In genomic region chr10:17028843-17029580, GRCh38 we compare ENCODE assay signal across 1 cellular context.
TF ChIP-seq lines count a peak whose summit lies in the region.

No MANE protein-coding gene starts in this region.

TF ChIP-seq in K562, 482 proteins besides CTCF, POLR2A, EP300 and RAD21 (continued from another document):
- TF ChIP-seq HMBOX1 (IDR thresholded peaks at IDR 0.05) (no peak), ARID1B (IDR thresholded peaks at IDR 0.05) (no peak), HNRNPH1 (optimal IDR thresholded peaks at IDR 0.05; ENCODE audit: low read depth, low read length) (no peak), RHOXF2B (CRISPR knock-in tag; conservative IDR thresholded peaks at IDR 0.05) (no peak), ZNF695 (CRISPR knock-in tag; IDR thresholded peaks at IDR 0.05) (no peak), ZNF23 (CRISPR knock-in tag; IDR thresholded peaks at IDR 0.05) (no peak), ZFP91 (CRISPR knock-in tag; IDR thresholded peaks at IDR 0.05) (no peak)
